In the genomic region with DNA sequence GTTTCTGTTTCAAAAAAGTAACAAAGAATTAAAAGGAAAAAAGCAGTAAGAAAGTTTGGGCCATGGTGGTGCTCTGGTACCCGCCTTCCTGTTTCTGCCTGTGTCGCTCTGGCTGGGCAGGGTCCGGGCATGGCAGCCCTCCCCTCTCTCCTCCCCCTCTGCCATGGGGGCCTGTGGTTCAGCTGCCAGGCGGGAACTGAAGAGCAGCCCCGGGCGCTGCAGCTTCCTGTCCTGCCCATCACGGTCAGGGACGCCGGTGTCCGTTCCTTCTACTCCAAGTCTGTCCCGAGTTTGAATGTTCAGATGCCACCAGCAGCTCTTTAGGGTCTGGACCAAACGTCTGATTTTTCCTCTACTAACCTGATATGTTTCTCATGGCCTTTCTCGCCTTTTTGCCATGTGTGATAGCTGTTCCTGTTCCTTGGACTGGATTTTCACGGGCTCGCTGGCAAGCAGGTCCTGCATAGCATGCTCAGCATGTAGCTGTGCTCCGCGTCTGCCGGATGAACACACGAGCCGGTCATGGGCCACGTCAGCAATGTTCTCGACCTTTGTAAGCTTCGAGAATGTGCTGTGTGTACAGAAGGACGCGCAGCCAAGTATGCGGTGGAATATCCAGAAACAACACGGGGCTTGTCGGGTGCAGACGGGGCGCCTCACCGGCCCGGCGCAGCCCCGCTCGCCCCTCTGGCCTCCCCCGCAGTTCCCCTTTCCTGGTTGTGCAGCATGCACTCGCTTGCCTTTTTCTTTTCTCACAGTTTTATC, we compare ENCODE assay signal across 10 cellular contexts. TPM values are rescaled to one million over a fixed set of nuclear protein-coding genes. Genes with fewer than 3 reads are reported as not detected.
DNase-seq lines count a peak whose midpoint lies in the region; ATAC-seq lines count a peak whose summit lies in the region.
"Had no signal": no experiment of that assay in that cellular context is flagged by ENCODE, and none has a peak within 500 bp of the region (broad histone marks: within the 10 kb centered on the region; RNA-seq: fewer than 3 reads in every experiment).

No MANE protein-coding gene starts in this region.

- POLR2A ChIA-PET in T-cell (lab: Charles Lee): no interaction called here

- peaks cover 61% of the 10 kb centered on the region for H3K4me1 Mint-ChIP-seq in activated naive CD4-positive, alpha-beta T cell treated with anti-CD3 and anti-CD28 coated beads for 36 hours (ENCODE audit: low read depth)
- H3K4me1 Mint-ChIP-seq in T-cell: peaks cover 48 to 51% (median 50%) of the 10 kb centered on the region in 3 donors
- peaks cover 81% of the 10 kb centered on the region for H3K4me1 Mint-ChIP-seq in stimulated activated naive CD8-positive, alpha-beta T cell treated with anti-CD3 and anti-CD28 coated beads, Interleukin-15, amount 100 ng/mL, for 72 hours

- H3K36me3 Mint-ChIP-seq in activated naive CD4-positive, alpha-beta T cell treated with anti-CD3 and anti-CD28 coated beads for 36 hours (ENCODE audit: low read depth): peaks cover 3% of the 10 kb centered on the region
- peaks cover 10% of the 10 kb centered on the region for H3K36me3 Mint-ChIP-seq in T-cell

- intact Hi-C loops in activated naive CD4-positive, alpha-beta T cell treated with anti-CD3 and anti-CD28 coated beads for 36 hours (cut with micrococcal nuclease): no loop called here

- peak overlapping the region; percentile 58 for H3K27ac Mint-ChIP-seq in activated naive CD4-positive, alpha-beta T cell treated with anti-CD3 and anti-CD28 coated beads for 36 hours
- peak overlapping the region; percentile 17 to 31 for H3K27ac Mint-ChIP-seq in T-cell
- peak overlapping the region; percentile 82 to 92 for H3K27ac Mint-ChIP-seq in stimulated activated naive CD8-positive, alpha-beta T cell treated with anti-CD3 and anti-CD28 coated beads, Interleukin-15, amount 100 ng/mL, for 72 hours
- H3K27ac Mint-ChIP-seq: T-helper 17 cell had no signal

- H3K9me3 Mint-ChIP-seq in activated naive CD4-positive, alpha-beta T cell treated with anti-CD3 and anti-CD28 coated beads for 36 hours: no peaks in the 10 kb centered on the region
- H3K9me3 Mint-ChIP-seq in T-cell: no peaks in the 10 kb centered on the region
- H3K9me3 Mint-ChIP-seq in stimulated activated naive CD8-positive, alpha-beta T cell treated with anti-CD3 and anti-CD28 coated beads, Interleukin-15, amount 100 ng/mL, for 72 hours: no peaks in the 10 kb centered on the region

- ATAC-seq in T-cell (replicated peaks in 1 of 4) (no peak), GM19035 (IDR thresholded peaks at IDR 0.05; ENCODE audit: unreplicated experiment) (no peak), GM18870 (IDR thresholded peaks at IDR 0.05; ENCODE audit: unreplicated experiment) (no peak)
- peak; percentile 54 for ATAC-seq in stimulated activated naive CD8-positive, alpha-beta T cell treated with anti-CD3 and anti-CD28 coated beads, Interleukin-15, amount 100 ng/mL, for 72 hours
- ATAC-seq: T-helper 17 cell had no signal

- peak overlapping the region; percentile 12 for H3K4me3 Mint-ChIP-seq in activated naive CD4-positive, alpha-beta T cell treated with anti-CD3 and anti-CD28 coated beads for 36 hours
- peak overlapping the region; percentile 35 to 56 (median 37) for H3K4me3 Mint-ChIP-seq in T-cell
- peak overlapping the region; percentile 69 to 75 for H3K4me3 Mint-ChIP-seq in stimulated activated naive CD8-positive, alpha-beta T cell treated with anti-CD3 and anti-CD28 coated beads, Interleukin-15, amount 100 ng/mL, for 72 hours
- H3K4me3 Mint-ChIP-seq: T-helper 17 cell had no signal

- DNase-seq in activated naive CD4-positive, alpha-beta T cell treated with anti-CD3 and anti-CD28 coated beads for 36 hours: no peak
- no peak for DNase-seq in activated naive CD4-positive, alpha-beta T cell treated with anti-CD3 and anti-CD28 coated beads, Interleukin-2, amount 50 U/mL, for 16 hours
- DNase-seq in T-cell: no peak
- peak; percentile 89 for DNase-seq in fibroblast of gingiva (ENCODE audit: low read depth)
- no peak for DNase-seq in stimulated activated naive CD8-positive, alpha-beta T cell treated with anti-CD3 and anti-CD28 coated beads, Interleukin-15, amount 100 ng/mL, for 72 hours
- DNase-seq in activated CD4-positive, CD25-positive, alpha-beta regulatory T cell (lab: John Stamatoyannopoulos, UW): no peak
- DNase-seq: effector CD4-positive, alpha-beta T cell; T-helper 17 cell had no signal

- no peaks in the 10 kb centered on the region for H3K27me3 Mint-ChIP-seq in activated naive CD4-positive, alpha-beta T cell treated with anti-CD3 and anti-CD28 coated beads for 36 hours (ENCODE audit: low read depth)
- H3K27me3 Mint-ChIP-seq in T-cell: no peaks in the 10 kb centered on the region
- no peaks in the 10 kb centered on the region for H3K27me3 Mint-ChIP-seq in stimulated activated naive CD8-positive, alpha-beta T cell treated with anti-CD3 and anti-CD28 coated beads, Interleukin-15, amount 100 ng/mL, for 72 hours
- H3K27me3 Mint-ChIP-seq: T-helper 17 cell had no signal

- CTCF ChIA-PET in activated naive CD4-positive, alpha-beta T cell treated with anti-CD3 and anti-CD28 coated beads for 36 hours (lab: Charles Lee): interaction anchor here (0.6 to 1.9 kb wide), 3 partner anchors 11 to 69 kb away, joined by 3 to 5 read pairs (median 4); no protein-coding TSS in a partner anchor
- CTCF ChIA-PET in T-cell (lab: Charles Lee): no interaction called here

RNA-seq across cellular contexts. Expression of gene RPTOR, which starts 42.0 kb away (rescaled TPM):
- 10 to 100 TPM; 32.4 to 35.4 TPM for total RNA-seq in activated naive CD4-positive, alpha-beta T cell treated with anti-CD3 and anti-CD28 coated beads for 36 hours
- total RNA-seq in T-cell: 10 to 100 TPM; 59.4 to 76.8 (median 71.4) TPM

Comparison
In these comparisons a context has a peak if more than half of its experiments do, and no peak if none do; other contexts are left out.
1. H3K27ac Mint-ChIP-seq: peak in every context shown above with its lines; median percentile 87 in stimulated activated naive CD8-positive, alpha-beta T cell treated with anti-CD3 and anti-CD28 coated beads, Interleukin-15, amount 100 ng/mL, for 72 hours; 58 in activated naive CD4-positive, alpha-beta T cell treated with anti-CD3 and anti-CD28 coated beads for 36 hours; 24 in T-cell.
2. H3K4me3 Mint-ChIP-seq: peak in every context shown above with its lines; median percentile 72 in stimulated activated naive CD8-positive, alpha-beta T cell treated with anti-CD3 and anti-CD28 coated beads, Interleukin-15, amount 100 ng/mL, for 72 hours; 37 in T-cell; 12 in activated naive CD4-positive, alpha-beta T cell treated with anti-CD3 and anti-CD28 coated beads for 36 hours.